Comparison of ENCODE assay signal across 8 cellular contexts in the genomic region with DNA sequence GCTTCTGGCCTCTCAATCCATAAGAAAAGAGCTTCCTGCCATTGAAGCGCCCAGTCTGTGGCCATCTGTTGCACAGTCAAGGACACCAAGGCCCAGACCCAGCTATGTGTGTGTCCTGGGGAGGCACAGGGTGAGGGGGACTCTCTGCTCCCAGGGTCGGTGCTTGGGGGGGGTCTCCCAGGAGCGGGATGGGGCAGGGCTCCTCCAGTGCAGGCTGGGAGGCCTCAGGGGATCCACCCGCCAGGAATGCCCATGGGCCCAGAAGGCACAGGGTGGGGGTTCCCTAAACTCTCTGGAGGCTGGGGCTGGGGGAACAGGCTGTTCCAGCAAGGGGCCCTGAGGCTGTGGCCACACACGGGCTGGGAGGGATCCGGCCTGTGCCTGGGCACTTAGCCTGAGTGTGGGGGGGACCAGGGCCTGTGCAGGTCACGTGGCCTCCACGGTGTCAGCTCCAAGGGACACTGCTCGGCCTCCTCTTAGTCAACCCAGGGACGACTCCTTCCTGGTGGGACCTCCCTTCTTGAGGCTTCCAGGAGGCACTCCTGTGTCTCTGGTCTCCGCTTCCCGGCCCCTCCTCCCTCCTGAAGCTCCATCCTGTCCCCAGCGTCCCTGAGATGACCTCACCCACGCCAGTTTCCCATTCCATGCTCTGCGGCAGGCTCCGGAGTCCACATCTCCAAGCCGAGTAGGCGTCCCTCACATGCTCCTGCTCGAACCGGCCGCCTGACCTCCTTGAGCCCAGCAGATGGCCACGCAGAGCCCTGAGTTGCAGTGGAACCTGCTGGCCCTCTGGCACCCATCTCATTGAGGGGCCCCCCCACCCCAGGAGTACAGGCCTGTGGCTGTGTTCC. TPM values are rescaled to one million over a fixed set of nuclear protein-coding genes. Genes with fewer than 3 reads are reported as not detected.
DNase-seq lines count a peak whose midpoint lies in the region; ATAC-seq and TF ChIP-seq lines count a peak whose summit lies in the region.

No MANE protein-coding gene starts in this region.

- no peak overlapping the region for H3K27ac Mint-ChIP-seq in stimulated activated naive CD8-positive, alpha-beta T cell treated with anti-CD3 and anti-CD28 coated beads, Interleukin-15, amount 100 ng/mL, for 72 hours

- H3K4me3 Mint-ChIP-seq in stimulated activated naive CD8-positive, alpha-beta T cell treated with anti-CD3 and anti-CD28 coated beads, Interleukin-15, amount 100 ng/mL, for 72 hours: no peak overlapping the region

- no peaks in the 10 kb centered on the region for H3K4me1 ChIP-seq in breast epithelium

- no peaks in the 10 kb centered on the region for H3K36me3 ChIP-seq in breast epithelium

- H3K9me3 ChIP-seq in breast epithelium: no peaks in the 10 kb centered on the region

- H3K9me3 Mint-ChIP-seq in stimulated activated naive CD8-positive, alpha-beta T cell treated with anti-CD3 and anti-CD28 coated beads, Interleukin-15, amount 100 ng/mL, for 72 hours: no peaks in the 10 kb centered on the region

- TF ChIP-seq POLR2A in breast epithelium (IDR thresholded peaks at IDR 0.05): no peak

- peak; percentile 48 for ATAC-seq in stimulated activated naive CD8-positive, alpha-beta T cell treated with anti-CD3 and anti-CD28 coated beads, Interleukin-15, amount 100 ng/mL, for 72 hours
- no peak for ATAC-seq in stimulated activated naive CD8-positive, alpha-beta T cell treated with anti-CD3 and anti-CD28 coated beads, Interleukin-15, Interleukin-2, amounts not matched to agents 100 U/mL and 50 U/mL, for 24 hours
- ATAC-seq in HG03378 (IDR thresholded peaks at IDR 0.05; ENCODE audit: unreplicated experiment) (no peak), HG02981 (IDR thresholded peaks at IDR 0.05; ENCODE audit: unreplicated experiment) (no peak), GM19035 (IDR thresholded peaks at IDR 0.05; ENCODE audit: unreplicated experiment) (no peak)

- intact Hi-C loops in breast epithelium (cut with DNase I; ENCODE audit: low total_unique reads): no loop called here

- H3K27me3 Mint-ChIP-seq in stimulated activated naive CD8-positive, alpha-beta T cell treated with anti-CD3 and anti-CD28 coated beads, Interleukin-15, amount 100 ng/mL, for 72 hours: peaks cover 16% of the 10 kb centered on the region

- peak overlapping the region; percentile 34 to 83 for H3K27ac ChIP-seq in breast epithelium

- DNase-seq in stimulated activated naive CD8-positive, alpha-beta T cell treated with anti-CD3 and anti-CD28 coated beads, Interleukin-15, amount 100 ng/mL, for 72 hours: no peak
- DNase-seq in stimulated activated naive CD8-positive, alpha-beta T cell treated with anti-CD3 and anti-CD28 coated beads, Interleukin-15, Interleukin-2, amounts not matched to agents 100 U/mL and 50 U/mL, for 24 hours: no peak
- DNase-seq in breast epithelium (ENCODE audit: low spot score in 2 of 2): no peak
- DNase-seq in kidney tubule cell (ENCODE audit: low spot score): peak; percentile 28
- DNase-seq in inferior parietal cortex (ENCODE audit: extremely low spot score): no peak

- TF ChIP-seq CTCF in breast epithelium (IDR thresholded peaks at IDR 0.05): no peak

- no peak overlapping the region for H3K4me3 ChIP-seq in breast epithelium

- H3K4me1 Mint-ChIP-seq in stimulated activated naive CD8-positive, alpha-beta T cell treated with anti-CD3 and anti-CD28 coated beads, Interleukin-15, amount 100 ng/mL, for 72 hours: no peaks in the 10 kb centered on the region

- peaks cover 0 to 10% of the 10 kb centered on the region in 2 donors for H3K27me3 ChIP-seq in breast epithelium

RNA-seq across cellular contexts. Expression of a gene that starts 23.1 kb away (rescaled TPM):
- 10 to 100 TPM in 2 of 3 donors, 1 to 10 TPM in 1; 7.4 to 17.0 (median 11.7) TPM for total RNA-seq in breast epithelium
